In genomic region chr1:109493227-109493626, GRCh38 we compare ENCODE assay signal across 8 cellular contexts. TPM values are rescaled to one million over a fixed set of nuclear protein-coding genes. Genes with fewer than 3 reads are reported as not detected.
DNase-seq lines count a peak whose midpoint lies in the region; ATAC-seq and TF ChIP-seq lines count a peak whose summit lies in the region.

No MANE protein-coding gene starts in this region.

- H3K27ac ChIP-seq in BLaER1 (peak overlapping the region; percentile 71; the same call in 1 of the 2 replicates), breast epithelium (peak overlapping the region; percentile 60 to 74)

- ATAC-seq in Right ventricle myocardium inferior (no peak), HG02973 (IDR thresholded peaks at IDR 0.05; ENCODE audit: unreplicated experiment) (no peak)

- DNase-seq in breast epithelium (ENCODE audit: low spot score in 2 of 2) (no peak), neural crest cell (ENCODE audit: low read depth, low spot score) (no peak), NCI-H774 (lab: John Stamatoyannopoulos, UW) (no peak), RKO (ENCODE audit: low spot score) (no peak), Right ventricle myocardium inferior (ENCODE audit: missing footprints) (no peak)

- H3K4me3 ChIP-seq in BLaER1 = peak overlapping the region; percentile 91
- peak overlapping the region in 1 of 3 donors; percentile 87 for H3K4me3 ChIP-seq in breast epithelium

- H3K9me3 ChIP-seq in BLaER1 (no peaks in the 10 kb centered on the region), breast epithelium (no peaks in the 10 kb centered on the region)

- H3K9me3 Mint-ChIP-seq in IgD-negative memory B cell (no peaks in the 10 kb centered on the region), neural crest cell (no peaks in the 10 kb centered on the region)

- peaks cover 26% of the 10 kb centered on the region for H4K20me1 ChIP-seq in BLaER1

- peaks cover 24 to 27% (median 25%) of the 10 kb centered on the region in 3 donors for H3K4me1 Mint-ChIP-seq in IgD-negative memory B cell
- peaks cover 9% of the 10 kb centered on the region for H3K4me1 Mint-ChIP-seq in neural crest cell

- no peak for TF ChIP-seq POLR2A in breast epithelium (IDR thresholded peaks at IDR 0.05)

- H3K4me1 ChIP-seq in BLaER1 (peaks cover 66% of the 10 kb centered on the region), breast epithelium (no peaks in the 10 kb centered on the region)

- H3K9ac ChIP-seq in BLaER1 = peak overlapping the region; percentile 77

- intact Hi-C loops in breast epithelium (cut with DNase I; ENCODE audit: low total_unique reads) = loop anchor here (5.0 kb wide), 1 partner anchor 39 kb away; no protein-coding TSS in a partner anchor
- intact Hi-C loops in Right ventricle myocardium inferior (cut with DNase I) = loop anchor here (2.0 kb wide), 1 partner anchor 40 kb away; no protein-coding TSS in a partner anchor

- H3K36me3 ChIP-seq in BLaER1 (peaks cover 65% of the 10 kb centered on the region), breast epithelium (peaks cover 5% of the 10 kb centered on the region)

- TF ChIP-seq CTCF in breast epithelium (IDR thresholded peaks at IDR 0.05) (no peak), neural crest cell (conservative IDR thresholded peaks at IDR 0.05) (no peak)

- H3K36me3 Mint-ChIP-seq in IgD-negative memory B cell = no peaks in the 10 kb centered on the region
- peaks cover 3% of the 10 kb centered on the region for H3K36me3 Mint-ChIP-seq in neural crest cell (ENCODE audit: low read depth)

- H3K27me3 ChIP-seq in BLaER1 (no peaks in the 10 kb centered on the region), breast epithelium (no peaks in the 10 kb centered on the region)

- peak overlapping the region; percentile 94 for H3K4me2 ChIP-seq in BLaER1

- H3K4me3 Mint-ChIP-seq in IgD-negative memory B cell (peak overlapping the region; percentile 37 to 99 (median 96)), neural crest cell (peak overlapping the region; percentile 92)

- H3K27ac Mint-ChIP-seq in IgD-negative memory B cell = peak overlapping the region in 1 of 3 donors; percentile 96
- no peak overlapping the region for H3K27ac Mint-ChIP-seq in neural crest cell (ENCODE audit: unreplicated experiment)

- H3K27me3 Mint-ChIP-seq in IgD-negative memory B cell (no peaks in the 10 kb centered on the region), neural crest cell (ENCODE audit: low read depth) (no peaks in the 10 kb centered on the region)

RNA-seq across cellular contexts. Expression of gene CYB561D1, which starts 0.7 kb away (rescaled TPM):
- 8.6 TPM for polyA plus RNA-seq in IgD-negative memory B cell
- total RNA-seq in breast epithelium = 1 to 10 TPM; 6.6 to 9.1 (median 8.2) TPM
- total RNA-seq in neural crest cell = 7.8 and 8.0 TPM in 2 replicates
- 5.8 TPM for total RNA-seq in Right ventricle myocardium inferior

RNA-seq across cellular contexts. Expression of gene ATXN7L2, which starts 9.5 kb away (rescaled TPM):
- 7.3 TPM for polyA plus RNA-seq in IgD-negative memory B cell
- total RNA-seq in breast epithelium (1 to 10 TPM; 2.4 to 4.1 (median 2.9) TPM), neural crest cell (13.2 and 15.6 TPM in 2 replicates), Right ventricle myocardium inferior (2.5 TPM)

RNA-seq across cellular contexts. Expression of gene AMIGO1, which starts 16.3 kb away (rescaled TPM):
- polyA plus RNA-seq in IgD-negative memory B cell = 0.88 TPM
- 1 to 10 TPM; 3.0 to 9.5 (median 6.4) TPM for total RNA-seq in breast epithelium
- total RNA-seq in neural crest cell = 6.1 and 7.2 TPM in 2 replicates
- total RNA-seq in Right ventricle myocardium inferior = 18.3 TPM

RNA-seq across cellular contexts. Expression of gene SYPL2, which starts 26.9 kb away (rescaled TPM):
- not detected for polyA plus RNA-seq in IgD-negative memory B cell
- total RNA-seq in breast epithelium (1 to 10 TPM in 1 of 3 donors, under 1 TPM in 2; 0.44 to 1.4 (median 0.66) TPM), neural crest cell (0.18 and 0.47 TPM in 2 replicates), Right ventricle myocardium inferior (33.0 TPM)

RNA-seq across cellular contexts. Expression of gene GPR61, which starts 46.4 kb away (rescaled TPM):
- polyA plus RNA-seq in IgD-negative memory B cell = not detected
- not detected for total RNA-seq in breast epithelium
- total RNA-seq in neural crest cell = not detected in 2 replicates
- total RNA-seq in Right ventricle myocardium inferior = not detected
